ENCODE assay signal across 8 cellular contexts in genomic region chr1:1959840-1960479, GRCh38. TPM values are rescaled to one million over a fixed set of nuclear protein-coding genes. Genes with fewer than 3 reads are reported as not detected.
A peak's percentile ranks its signal among the peaks of the same experiment; 100 is the strongest.
DNase-seq lines count a peak whose midpoint lies in the region; ATAC-seq and TF ChIP-seq lines count a peak whose summit lies in the region.

No MANE protein-coding gene starts in this region.

- DNase-seq in 8988T, result peak; percentile 95
- DNase-seq in NCI-H345 (lab: John Stamatoyannopoulos, UW), result peak; percentile 87
- peak; percentile 55 to 68 for DNase-seq in activated CD4-positive, alpha-beta T cell treated with anti-CD3 and anti-CD28 coated beads for 4 hours
- DNase-seq in colonic mucosa, result peak; percentile 81
- peak; percentile 86 for DNase-seq in left lobe of liver (ENCODE audit: low spot score)
- DNase-seq in stimulated activated CD4-positive, alpha-beta T cell treated with anti-CD3 and anti-CD28 coated beads, Interleukin-4, amount 100 ng/mL, for 48 hours (ENCODE audit: low read depth in 2 of 2), result peak; percentile 76 to 81
- no peak for DNase-seq in GOT3 (lab: John Stamatoyannopoulos, UW)

- H3K4me1 ChIP-seq in colonic mucosa, result no peaks in the 10 kb centered on the region

- no peak overlapping the region for H3K9ac ChIP-seq in colonic mucosa (ENCODE audit: low read depth in 2 of 2, low read length in 2 of 2)

- peak; percentile 95 for ATAC-seq in left lobe of liver

- intact Hi-C loops in colonic mucosa (cut with DNase I), result loop anchor here (5.0 to 10.0 kb wide), 2 partner anchors 77 to 215 kb away; no protein-coding TSS in a partner anchor

- H3K27me3 ChIP-seq in colonic mucosa, result no peaks in the 10 kb centered on the region

- no peak overlapping the region for H3K27ac ChIP-seq in colonic mucosa

- no peaks in the 10 kb centered on the region for H3K36me3 ChIP-seq in colonic mucosa

- TF ChIP-seq CTCF in GM12875 (IDR thresholded peaks at IDR 0.05; ENCODE audit: borderline replicate concordance, insufficient read depth, low read depth, low read length), result peak; percentile 86
- TF ChIP-seq CTCF in colonic mucosa (IDR thresholded peaks at IDR 0.05), result peak; percentile 67

- H3K9me3 ChIP-seq in colonic mucosa, result no peaks in the 10 kb centered on the region

- H3K4me3 ChIP-seq in GM12875 (ENCODE audit: low read depth, low read length) (no peak overlapping the region), colonic mucosa (no peak overlapping the region)

RNA-seq across cellular contexts. Expression of gene TMEM52, which starts 40.9 kb away (rescaled TPM):
- total RNA-seq in colonic mucosa (1 to 10 TPM; 3.5 to 9.8 TPM), left lobe of liver (11.3 TPM)

RNA-seq across cellular contexts. Expression of gene CFAP74, which starts 43.6 kb away (rescaled TPM):
- under 1 TPM; 0.10 to 0.16 TPM for total RNA-seq in colonic mucosa
- 3.5 TPM for total RNA-seq in left lobe of liver

RNA-seq across cellular contexts. Expression of gene CALML6, which starts 44.9 kb away (rescaled TPM):
- under 1 TPM in 1 of 2 donors, not detected in 1; 0.17 TPM for total RNA-seq in colonic mucosa
- total RNA-seq in left lobe of liver, result 1.4 TPM

RNA-seq across cellular contexts. Expression of gene GABRD, which starts 59.2 kb away (rescaled TPM):
- total RNA-seq in colonic mucosa (under 1 TPM; 0.15 to 0.21 TPM), left lobe of liver (not detected)
